Comparison of ENCODE assay signal across 14 cellular contexts in genomic region chr3:172659246-172660002, GRCh38. TPM values are rescaled to one million over a fixed set of nuclear protein-coding genes. Genes with fewer than 3 reads are reported as not detected.
DNase-seq lines count a peak whose midpoint lies in the region; ATAC-seq and TF ChIP-seq lines count a peak whose summit lies in the region.
"Had no signal": no experiment of that assay in that cellular context is flagged by ENCODE, and none has a peak within 500 bp of the region (broad histone marks: within the 10 kb centered on the region; RNA-seq: fewer than 3 reads in every experiment).

No MANE protein-coding gene starts in this region.

- no peak overlapping the region for H2AFZ ChIP-seq in parathyroid adenoma

- H3K79me2 ChIP-seq in parathyroid adenoma: peaks cover 3% of the 10 kb centered on the region

- WGBS in tibial nerve, 2 donors: 47 to 53% methylated on average over 3 of the region's 3 CpGs

- no peak for TF ChIP-seq CTCF in fibroblast of mammary gland (conservative IDR thresholded peaks at IDR 0.05; ENCODE audit: control insufficient read depth, insufficient read depth, low read depth, low read length)
- TF ChIP-seq CTCF in parathyroid adenoma (IDR thresholded peaks at IDR 0.05): no peak
- no peak for TF ChIP-seq CTCF in tibial nerve (IDR thresholded peaks at IDR 0.05)

- H3K27ac ChIP-seq in parathyroid adenoma: peak overlapping the region; percentile 1
- H3K27ac ChIP-seq in tibial nerve: peak overlapping the region in 1 of 4 donors; percentile 46
- H3K27ac ChIP-seq: BLaER1 treated with 17β-estradiol and CSF1 and Interleukin-3, amounts not matched to agents 10 nM and 100 nM; Peyer's patch had no signal

- no peak overlapping the region for H3K4me2 ChIP-seq in parathyroid adenoma (ENCODE audit: low read length)
- H3K4me2 ChIP-seq: BLaER1 treated with 17β-estradiol and CSF1 and Interleukin-3, amounts not matched to agents 10 nM and 100 nM had no signal

- TF ChIP-seq EP300 in tibial nerve (IDR thresholded peaks at IDR 0.05): no peak

- TF ChIP-seq POLR2A in tibial nerve (IDR thresholded peaks at IDR 0.05): no peak

- no peak overlapping the region for H3K9ac ChIP-seq in parathyroid adenoma
- H3K9ac ChIP-seq: BLaER1 treated with 17β-estradiol and CSF1 and Interleukin-3, amounts not matched to agents 10 nM and 100 nM had no signal

- ATAC-seq in HG03196 (IDR thresholded peaks at IDR 0.05; ENCODE audit: unreplicated experiment): no peak
- ATAC-seq: activated CD8-positive, alpha-beta T cell treated with anti-CD3 and anti-CD28 coated beads, Interleukin-2, amount 10 ng/mL, durations not matched to agents 7 days and 5 days; stimulated activated naive CD8-positive, alpha-beta T cell treated with anti-CD3 and anti-CD28 coated beads, Interleukin-15, Interleukin-2, amounts not matched to agents 100 U/mL and 50 U/mL, for 24 hours had no signal

- H3K36me3 ChIP-seq in parathyroid adenoma (ENCODE audit: control insufficient read depth, insufficient read depth, low read length) (no peaks in the 10 kb centered on the region), tibial nerve (no peaks in the 10 kb centered on the region)
- H3K36me3 ChIP-seq: BLaER1 treated with 17β-estradiol and CSF1 and Interleukin-3, amounts not matched to agents 10 nM and 100 nM; esophagus squamous epithelium; Peyer's patch had no signal

- H3K4me1 ChIP-seq in parathyroid adenoma: peaks cover 14% of the 10 kb centered on the region
- H3K4me1 ChIP-seq in tibial nerve: no peaks in the 10 kb centered on the region
- H3K4me1 ChIP-seq: BLaER1 treated with 17β-estradiol and CSF1 and Interleukin-3, amounts not matched to agents 10 nM and 100 nM; Peyer's patch had no signal

- DNase-seq in HCEC 1CT: peak; percentile 43
- peak; percentile 61 for DNase-seq in RPMI7951 (ENCODE audit: low read depth)
- DNase-seq in fibroblast of mammary gland (ENCODE audit: low read depth): peak; percentile 48
- no peak for DNase-seq in NCI-H748 treated with DMSO at 0.1 percent for 48 hours (lab: John Stamatoyannopoulos, UW)
- no peak for DNase-seq in NCI-H774 (lab: John Stamatoyannopoulos, UW)
- no peak for DNase-seq in tibial nerve (ENCODE audit: low spot score in 2 of 2)
- DNase-seq: activated CD8-positive, alpha-beta T cell treated with anti-CD3 and anti-CD28 coated beads, Interleukin-2, amount 10 ng/mL, durations not matched to agents 7 days and 5 days; esophagus squamous epithelium; NCI-H1105; Peyer's patch; stimulated activated naive CD8-positive, alpha-beta T cell treated with anti-CD3 and anti-CD28 coated beads, Interleukin-15, Interleukin-2, amounts not matched to agents 100 U/mL and 50 U/mL, for 24 hours had no signal

- H3K27me3 ChIP-seq in parathyroid adenoma (ENCODE audit: control insufficient read depth, insufficient read depth, low read length): no peaks in the 10 kb centered on the region
- no peaks in the 10 kb centered on the region for H3K27me3 ChIP-seq in tibial nerve
- H3K27me3 ChIP-seq: BLaER1 treated with 17β-estradiol and CSF1 and Interleukin-3, amounts not matched to agents 10 nM and 100 nM; esophagus squamous epithelium; Peyer's patch had no signal

- H3K4me3 ChIP-seq in fibroblast of mammary gland (ENCODE audit: control insufficient read depth, low read depth, low read length) (no peak overlapping the region), parathyroid adenoma (ENCODE audit: low read depth, low read length) (no peak overlapping the region), tibial nerve (no peak overlapping the region)
- H3K4me3 ChIP-seq: BLaER1 treated with 17β-estradiol and CSF1 and Interleukin-3, amounts not matched to agents 10 nM and 100 nM; esophagus squamous epithelium; Peyer's patch had no signal

- H3K9me3 ChIP-seq in parathyroid adenoma (ENCODE audit: control insufficient read depth, low read length): no peaks in the 10 kb centered on the region
- no peaks in the 10 kb centered on the region for H3K9me3 ChIP-seq in tibial nerve
- H3K9me3 ChIP-seq: esophagus squamous epithelium, Peyer's patch had no signal

RNA-seq across cellular contexts. Expression of gene NCEH1, which starts 51.4 kb away (rescaled TPM):
- 21.8 and 24.8 TPM in 2 replicates for total RNA-seq in RPMI7951 (2014; rRNA removed; shearing (Covaris generic))
- total RNA-seq in tibial nerve: 10 to 100 TPM in 1 of 4 donors, 1 to 10 TPM in 3; 4.3 to 13.5 (median 5.5) TPM

Comparison
In these comparisons a context has a peak if more than half of its experiments do, and no peak if none do; other contexts are left out.
1. DNase-seq: peak in HCEC 1CT (single experiment), RPMI7951 (single experiment) and fibroblast of mammary gland (single experiment); none in NCI-H748 treated with DMSO at 0.1 percent for 48 hours (single experiment), NCI-H774 (single experiment) and tibial nerve (0 of 2).